ENCODE assay signal across 9 cellular contexts in the genomic region with DNA sequence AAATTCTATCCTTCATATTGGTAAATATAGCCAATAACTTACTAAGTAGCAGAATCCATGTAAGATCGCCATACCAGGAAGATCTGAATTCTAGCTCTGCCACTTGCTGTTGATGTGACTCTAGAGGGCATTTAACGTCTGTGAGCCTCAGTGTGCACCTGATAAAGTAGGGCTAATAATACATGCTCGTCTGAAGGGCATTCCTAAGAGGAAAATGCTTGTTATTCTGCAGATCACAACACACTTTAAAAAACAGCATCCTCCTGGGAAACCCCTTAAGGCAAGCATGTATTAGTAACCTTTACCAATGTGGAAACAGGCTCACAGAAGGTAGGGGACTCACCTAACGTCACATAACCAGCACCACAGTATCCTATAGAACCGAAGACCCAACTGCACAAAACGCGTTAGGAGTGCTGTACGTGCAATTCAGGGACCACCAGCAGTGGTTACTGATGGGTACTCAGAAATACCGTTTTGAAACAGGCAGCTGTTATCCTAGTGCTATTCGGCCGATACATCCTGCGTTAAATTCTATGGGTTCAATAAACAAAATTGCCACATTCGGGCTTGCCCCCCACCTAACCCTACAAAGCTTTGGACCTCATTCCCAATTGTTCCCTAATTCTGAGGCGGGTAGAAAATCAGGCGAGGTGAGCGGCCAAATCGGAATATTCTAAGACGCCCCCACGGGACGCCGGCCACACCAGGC. TPM values are rescaled to one million over a fixed set of nuclear protein-coding genes. Genes with fewer than 3 reads are reported as not detected.
A peak's percentile ranks its signal among the peaks of the same experiment; 100 is the strongest.
DNase-seq lines count a peak whose midpoint lies in the region; ATAC-seq and TF ChIP-seq lines count a peak whose summit lies in the region.
"Had no signal": no experiment of that assay in that cellular context is flagged by ENCODE, and none has a peak within 500 bp of the region (broad histone marks: within the 10 kb centered on the region; RNA-seq: fewer than 3 reads in every experiment).

No MANE protein-coding gene starts in this region.

- H3K4me1 ChIP-seq in spleen (peaks cover 0 to 30% (median 20%) of the 10 kb centered on the region in 6 donors), body of pancreas (peaks cover 18% of the 10 kb centered on the region)

- H3K36me3 ChIP-seq in spleen (no peaks in the 10 kb centered on the region), body of pancreas (replicated peaks in 1 of 2; ENCODE audit: insufficient read depth in 1 of 2, low read depth in 2 of 2) (no peaks in the 10 kb centered on the region)

- H3K4me3 ChIP-seq in spleen: peak overlapping the region; percentile 54 to 79 (median 64)
- H3K4me3 ChIP-seq in body of pancreas: peak overlapping the region in 1 of 2 donors; percentile 50

- DNase-seq in COLO668 (lab: John Stamatoyannopoulos, UW; ENCODE audit: unreplicated experiment) (peak; percentile 53), HT-29 (ENCODE audit: low spot score) (peak; percentile 52), SW480 (ENCODE audit: low spot score) (peak; percentile 25), glomerular visceral epithelial cell (ENCODE audit: extremely low spot score) (peak; percentile 11), spleen (no peak), body of pancreas (no peak), hippocampal formation (lab: John Stamatoyannopoulos, UW) (no peak)

- no peak for TF ChIP-seq POLR2A in spleen (IDR thresholded peaks at IDR 0.05)
- no peak for TF ChIP-seq POLR2A in body of pancreas (IDR thresholded peaks at IDR 0.05)

- WGBS in spleen, 5 donors: 7 to 20% (median 10%) methylated on average over 12 to 21 of the region's 21 CpGs
- 11 to 13% methylated on average over 21 of the region's 21 CpGs for WGBS in body of pancreas, 2 donors

- H3K27ac ChIP-seq in spleen (peak overlapping the region in 3 of 8 donors; percentile 6 to 53 (median 43)), body of pancreas (no peak overlapping the region)

- peak; percentile 21 for ATAC-seq in GM19324 (IDR thresholded peaks at IDR 0.05; ENCODE audit: low FRiP score, unreplicated experiment)
- no peak for ATAC-seq in body of pancreas

- peaks cover 0 to 16% (median 0%) of the 10 kb centered on the region in 7 donors for H3K27me3 ChIP-seq in spleen (replicated peaks in 1 of 7)
- H3K27me3 ChIP-seq in body of pancreas: no peaks in the 10 kb centered on the region

- TF ChIP-seq CTCF in spleen (IDR thresholded peaks at IDR 0.05 in 8 of 11, conservative IDR thresholded peaks at IDR 0.05 in 3 of 11): no peak
- no peak for TF ChIP-seq CTCF in body of pancreas (IDR thresholded peaks at IDR 0.05)

- intact Hi-C loops in spleen (cut with DNase I; ENCODE audit: low total_unique reads) (no loop called here), body of pancreas (cut with DNase I) (no loop called here)

- H3K9me3 ChIP-seq in spleen (no peaks in the 10 kb centered on the region), body of pancreas (no peaks in the 10 kb centered on the region)

RNA-seq across cellular contexts. Expression of gene DEPDC1, which starts 0.8 kb away (rescaled TPM):
- total RNA-seq in HT-29 (2014; rRNA removed; shearing (Covaris generic)): 7.6 and 10.2 TPM in 2 replicates
- total RNA-seq in spleen (1 to 10 TPM in 5 of 7 donors, under 1 TPM in 2; 0.44 to 3.7 (median 2.2) TPM), body of pancreas (not detected)
- polyA plus RNA-seq in spleen: 1 to 10 TPM in 1 of 3 donors, under 1 TPM in 2; 0.30 to 1.4 (median 0.83) TPM

RNA-seq across cellular contexts. Expression of gene RPE65, which starts 46.4 kb away (rescaled TPM):
- not detected in 2 replicates for total RNA-seq in HT-29 (2014; rRNA removed; shearing (Covaris generic))
- under 1 TPM in 2 of 7 donors, not detected in 5; 0.10 to 0.40 TPM for total RNA-seq in spleen
- under 1 TPM in 1 of 3 donors, not detected in 2; 0.08 TPM for polyA plus RNA-seq in spleen
- not detected for total RNA-seq in body of pancreas
- total RNA-seq: subcutaneous adipose tissue had no signal

Comparison
In these comparisons a context has a peak if more than half of its experiments do, and no peak if none do; other contexts are left out.
1. DNase-seq: peak in COLO668 (single experiment), HT-29 (single experiment), SW480 (single experiment) and glomerular visceral epithelial cell (single experiment); none in spleen (single experiment), body of pancreas (0 of 4) and hippocampal formation (0 of 2).